In genomic region chr4:143587703-143588102, GRCh38 we compare ENCODE assay signal across 14 cellular contexts.
DNase-seq lines count a peak whose midpoint lies in the region; ATAC-seq and TF ChIP-seq lines count a peak whose summit lies in the region.
"Had no signal": no experiment of that assay in that cellular context is flagged by ENCODE, and none has a peak within 500 bp of the region (broad histone marks: within the 10 kb centered on the region; RNA-seq: fewer than 3 reads in every experiment).

No MANE protein-coding gene starts in this region.

- intact Hi-C loops in Calu3 (cut with micrococcal nuclease; ENCODE audit: unreplicated experiment) = no loop called here
- intact Hi-C loops in activated CD4-positive, alpha-beta memory T cell treated with anti-CD3 and anti-CD28 coated beads for 36 hours (cut with micrococcal nuclease) = no loop called here

- no TSS peak for BruUV-seq in Calu3 (replicated peaks; lab: Mats Ljungman, UMichigan)

- DNase-seq in COLO829 (ENCODE audit: low spot score) (peak; percentile 17), SK-MEL-5 (ENCODE audit: low read depth, low spot score) (peak; percentile 49), fibroblast of mammary gland (ENCODE audit: low read depth) (peak; percentile 33), Calu3 (no peak)
- no peak for DNase-seq in activated CD4-positive, alpha-beta T cell treated with anti-CD3 and anti-CD28 coated beads, Interleukin-2, amount 50 U/mL, for 48 hours
- no peak for DNase-seq in activated CD4-positive, alpha-beta memory T cell treated with anti-CD3 and anti-CD28 coated beads for 36 hours
- DNase-seq: activated CD8-positive, alpha-beta memory T cell treated with anti-CD3 and anti-CD28 coated beads, Interleukin-2, amount 50 U/mL, for 4 hours; naive B cell; NCI-H1694; uterus had no signal

- no peak overlapping the region for H3K4me3 Mint-ChIP-seq in Calu3 (ENCODE audit: low read depth, unreplicated experiment)
- no peak overlapping the region for H3K4me3 Mint-ChIP-seq in activated CD4-positive, alpha-beta memory T cell treated with anti-CD3 and anti-CD28 coated beads for 36 hours
- H3K4me3 Mint-ChIP-seq: CD14-positive monocyte, naive B cell had no signal

- CTCF ChIA-PET in Calu3 (lab: Charles Lee) = no interaction called here
- CTCF ChIA-PET in activated CD4-positive, alpha-beta memory T cell treated with anti-CD3 and anti-CD28 coated beads for 36 hours (lab: Charles Lee) = no interaction called here

- peaks cover 6% of the 10 kb centered on the region for H3K9me3 Mint-ChIP-seq in Calu3 (ENCODE audit: low read depth, unreplicated experiment)
- H3K9me3 Mint-ChIP-seq in activated CD4-positive, alpha-beta memory T cell treated with anti-CD3 and anti-CD28 coated beads for 36 hours = peaks cover 25% of the 10 kb centered on the region

- no peaks in the 10 kb centered on the region for H3K4me1 Mint-ChIP-seq in Calu3 (ENCODE audit: low read depth, unreplicated experiment)
- no peaks in the 10 kb centered on the region for H3K4me1 Mint-ChIP-seq in activated CD4-positive, alpha-beta memory T cell treated with anti-CD3 and anti-CD28 coated beads for 36 hours (ENCODE audit: low read depth)
- H3K4me1 Mint-ChIP-seq: CD14-positive monocyte had no signal

- in situ Hi-C loops in SK-MEL-5 (cut with HindIII; ENCODE audit: low pct_unique_long_range_greater_than_20kb, low sequenced_read_pairs) = no loop called here

- H3K36me3 Mint-ChIP-seq in Calu3 (ENCODE audit: insufficient read depth, unreplicated experiment) = no peaks in the 10 kb centered on the region
- H3K36me3 Mint-ChIP-seq in activated CD4-positive, alpha-beta memory T cell treated with anti-CD3 and anti-CD28 coated beads for 36 hours = peaks cover 5% of the 10 kb centered on the region
- H3K36me3 Mint-ChIP-seq: CD14-positive monocyte had no signal

- POLR2A ChIA-PET in activated CD4-positive, alpha-beta memory T cell treated with anti-CD3 and anti-CD28 coated beads for 36 hours (lab: Charles Lee) = no interaction called here

- peak; percentile 20 for TF ChIP-seq CTCF in fibroblast of mammary gland (conservative IDR thresholded peaks at IDR 0.05; ENCODE audit: control insufficient read depth, insufficient read depth, low read depth, low read length)
- TF ChIP-seq CTCF in Calu3 (IDR thresholded peaks at IDR 0.05; ENCODE audit: unreplicated experiment) = no peak

- H3K27me3 Mint-ChIP-seq in Calu3 (ENCODE audit: unreplicated experiment) = peaks cover 22% of the 10 kb centered on the region
- H3K27me3 Mint-ChIP-seq in activated CD4-positive, alpha-beta memory T cell treated with anti-CD3 and anti-CD28 coated beads for 36 hours = no peaks in the 10 kb centered on the region

- H3K4me3 ChIP-seq in fibroblast of mammary gland (ENCODE audit: control insufficient read depth, low read depth, low read length) = no peak overlapping the region
- H3K4me3 ChIP-seq: uterus had no signal

- peak; percentile 57 for ATAC-seq in GM21367 (IDR thresholded peaks at IDR 0.05; ENCODE audit: unreplicated experiment)
- no peak for ATAC-seq in GM19351 (IDR thresholded peaks at IDR 0.05; ENCODE audit: unreplicated experiment)
- ATAC-seq: Panc1 had no signal

- no peak overlapping the region for H3K27ac Mint-ChIP-seq in Calu3 (ENCODE audit: unreplicated experiment)
- no peak overlapping the region for H3K27ac Mint-ChIP-seq in activated CD4-positive, alpha-beta memory T cell treated with anti-CD3 and anti-CD28 coated beads for 36 hours
- H3K27ac Mint-ChIP-seq: CD14-positive monocyte, naive B cell had no signal

Comparison
In these comparisons a context has a peak if more than half of its experiments do, and no peak if none do; other contexts are left out.
1. DNase-seq: peak in COLO829 (single experiment), SK-MEL-5 (single experiment) and fibroblast of mammary gland (single experiment); none in activated CD4-positive, alpha-beta T cell treated with anti-CD3 and anti-CD28 coated beads, Interleukin-2, amount 50 U/mL, for 48 hours (0 of 2), Calu3 (single experiment) and activated CD4-positive, alpha-beta memory T cell treated with anti-CD3 and anti-CD28 coated beads for 36 hours (single experiment).